Comparison of ENCODE assay signal across 1 cellular context in the genomic region with DNA sequence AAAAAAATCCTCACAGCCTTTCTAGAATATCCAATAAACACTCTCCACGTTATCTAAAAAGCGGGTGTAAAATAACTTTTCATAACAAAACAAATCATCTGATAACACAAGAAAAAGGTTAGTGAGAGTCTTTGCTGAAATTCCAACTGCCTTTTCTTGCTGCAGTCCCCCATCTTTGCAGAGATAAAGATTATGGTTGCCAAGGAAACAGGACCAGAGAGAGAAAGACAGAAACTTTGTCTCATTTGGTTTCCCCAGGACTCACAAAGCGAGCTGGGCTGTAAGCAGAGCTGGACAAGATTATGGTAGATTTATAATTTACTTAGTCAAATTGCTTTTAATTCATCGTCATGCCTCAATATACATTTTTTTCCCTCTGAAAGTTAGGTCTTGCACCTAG.
TF ChIP-seq lines count a peak whose summit lies in the region.

No MANE protein-coding gene starts in this region.

TF ChIP-seq in HEK293, 187 proteins besides CTCF, POLR2A, EP300 and RAD21 (continued from another document):
- TF ChIP-seq, protein P1, sequence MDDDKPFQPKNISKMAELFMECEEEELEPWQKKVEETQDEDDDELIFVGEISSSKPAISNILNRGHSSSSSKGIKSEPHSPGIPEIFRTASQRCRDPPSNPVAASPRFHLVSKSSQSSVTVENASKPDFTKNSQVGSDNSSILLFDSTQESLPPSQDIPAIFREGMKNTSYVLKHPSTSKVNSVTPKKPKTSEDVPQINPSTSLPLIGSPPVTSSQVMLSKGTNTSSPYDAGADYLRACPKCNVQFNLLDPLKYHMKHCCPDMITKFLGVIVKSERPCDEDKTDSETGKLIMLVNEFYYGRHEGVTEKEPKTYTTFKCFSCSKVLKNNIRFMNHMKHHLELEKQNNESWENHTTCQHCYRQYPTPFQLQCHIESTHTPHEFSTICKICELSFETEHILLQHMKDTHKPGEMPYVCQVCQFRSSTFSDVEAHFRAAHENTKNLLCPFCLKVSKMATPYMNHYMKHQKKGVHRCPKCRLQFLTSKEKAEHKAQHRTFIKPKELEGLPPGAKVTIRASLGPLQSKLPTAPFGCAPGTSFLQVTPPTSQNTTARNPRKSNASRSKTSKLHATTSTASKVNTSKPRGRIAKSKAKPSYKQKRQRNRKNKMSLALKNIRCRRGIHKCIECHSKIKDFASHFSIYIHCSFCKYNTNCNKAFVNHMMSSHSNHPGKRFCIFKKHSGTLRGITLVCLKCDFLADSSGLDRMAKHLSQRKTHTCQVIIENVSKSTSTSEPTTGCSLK (tag by site-specific recombination; IDR thresholded peaks at IDR 0.05), result no peak
- TF ChIP-seq, protein P2, sequence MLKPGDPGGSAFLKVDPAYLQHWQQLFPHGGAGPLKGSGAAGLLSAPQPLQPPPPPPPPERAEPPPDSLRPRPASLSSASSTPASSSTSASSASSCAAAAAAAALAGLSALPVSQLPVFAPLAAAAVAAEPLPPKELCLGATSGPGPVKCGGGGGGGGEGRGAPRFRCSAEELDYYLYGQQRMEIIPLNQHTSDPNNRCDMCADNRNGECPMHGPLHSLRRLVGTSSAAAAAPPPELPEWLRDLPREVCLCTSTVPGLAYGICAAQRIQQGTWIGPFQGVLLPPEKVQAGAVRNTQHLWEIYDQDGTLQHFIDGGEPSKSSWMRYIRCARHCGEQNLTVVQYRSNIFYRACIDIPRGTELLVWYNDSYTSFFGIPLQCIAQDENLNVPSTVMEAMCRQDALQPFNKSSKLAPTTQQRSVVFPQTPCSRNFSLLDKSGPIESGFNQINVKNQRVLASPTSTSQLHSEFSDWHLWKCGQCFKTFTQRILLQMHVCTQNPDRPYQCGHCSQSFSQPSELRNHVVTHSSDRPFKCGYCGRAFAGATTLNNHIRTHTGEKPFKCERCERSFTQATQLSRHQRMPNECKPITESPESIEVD (tag by site-specific recombination; IDR thresholded peaks at IDR 0.05), result peak; percentile 8; the same call in 1 of the 2 replicates
